24 cellular contexts compared by ENCODE assay signal in the genomic region with DNA sequence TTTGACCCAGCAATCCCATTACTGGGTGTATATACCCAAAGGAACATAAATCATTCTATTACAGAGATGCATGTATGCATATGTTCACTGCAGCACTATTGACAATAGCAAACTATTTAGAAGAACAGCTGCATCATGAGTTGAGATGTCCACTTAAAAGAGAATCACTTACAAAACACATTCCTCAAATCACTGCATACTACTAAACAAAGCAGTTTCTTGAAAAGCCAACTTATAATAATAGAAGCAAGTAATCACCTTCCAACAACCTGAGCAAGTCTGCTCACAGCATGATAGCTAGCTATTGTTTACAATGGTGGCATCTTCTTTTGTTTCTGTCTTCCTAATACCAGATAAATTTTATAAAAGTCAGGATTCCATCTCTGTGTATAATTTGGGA.
"Had no signal": no experiment of that assay in that cellular context is flagged by ENCODE, and none has a peak within 500 bp of the region (broad histone marks: within the 10 kb centered on the region; RNA-seq: fewer than 3 reads in every experiment).

No MANE protein-coding gene starts in this region.

- H3K27ac Mint-ChIP-seq: effector memory CD8-positive, alpha-beta T cell; memory B cell; mesothelial cell of epicardium; naive B cell; natural killer cell treated with Interleukin-12 subunit alpha and Interleukin-12 subunit beta and Interleukin-15 and Interleukin-18, amount 100 ng/mL, for 72 hours; progenitor cell of endocrine pancreas; stimulated activated effector memory CD8-positive, alpha-beta T cell treated with anti-CD3 and anti-CD28 coated beads, Interleukin-12 subunit alpha, Interleukin-12 subunit beta, amount 100 ng/mL, for 72 hours had no signal

- H3K4me3 Mint-ChIP-seq: effector memory CD8-positive, alpha-beta T cell; memory B cell; mesothelial cell of epicardium; naive B cell; natural killer cell treated with Interleukin-12 subunit alpha and Interleukin-12 subunit beta and Interleukin-15 and Interleukin-18, amount 100 ng/mL, for 72 hours; neural crest cell; stimulated activated effector memory CD8-positive, alpha-beta T cell treated with anti-CD3 and anti-CD28 coated beads, Interleukin-12 subunit alpha, Interleukin-12 subunit beta, amount 100 ng/mL, for 72 hours had no signal

- ATAC-seq: effector memory CD8-positive, alpha-beta T cell; left colon; left ventricle myocardium superior; lower lobe of right lung; mucosa of descending colon; natural killer cell treated with Interleukin-12 subunit alpha and Interleukin-12 subunit beta and Interleukin-15 and Interleukin-18, amount 100 ng/mL, for 72 hours; right lobe of liver; stimulated activated effector memory CD8-positive, alpha-beta T cell treated with anti-CD3 and anti-CD28 coated beads, Interleukin-12 subunit alpha, Interleukin-12 subunit beta, amount 100 ng/mL, for 72 hours had no signal

- H3K36me3 ChIP-seq: lower lobe of right lung, right lobe of liver, stomach, tibial artery, upper lobe of left lung, uterus had no signal

- H3K9me3 ChIP-seq: lower lobe of right lung, mucosa of descending colon, right lobe of liver, stomach, tibial artery, upper lobe of left lung, uterus had no signal

- H3K4me3 ChIP-seq: lower lobe of right lung, mucosa of descending colon, right lobe of liver, smooth muscle cell, stomach, tibial artery, upper lobe of left lung, uterus had no signal

- H3K79me2 ChIP-seq: parathyroid adenoma had no signal

- H3K4me1 ChIP-seq: lower lobe of right lung, parathyroid adenoma, right lobe of liver, stomach, tibial artery, upper lobe of left lung, uterus had no signal

- H3K27me3 Mint-ChIP-seq: effector memory CD8-positive, alpha-beta T cell; memory B cell; naive B cell; natural killer cell treated with Interleukin-12 subunit alpha and Interleukin-12 subunit beta and Interleukin-15 and Interleukin-18, amount 100 ng/mL, for 72 hours had no signal

- H3K27me3 ChIP-seq: right lobe of liver, stomach, tibial artery, upper lobe of left lung, uterus had no signal

- H2AFZ ChIP-seq: parathyroid adenoma had no signal

- H3K4me1 Mint-ChIP-seq: memory B cell; naive B cell; neural crest cell; stimulated activated effector memory CD8-positive, alpha-beta T cell treated with anti-CD3 and anti-CD28 coated beads, Interleukin-12 subunit alpha, Interleukin-12 subunit beta, amount 100 ng/mL, for 72 hours had no signal

- H3K4me2 ChIP-seq: smooth muscle cell had no signal

- DNase-seq: cortex of kidney; effector memory CD8-positive, alpha-beta T cell; left colon; left ventricle myocardium superior; lower lobe of right lung; mucosa of descending colon; naive B cell; right lobe of liver; stimulated activated CD4-positive, alpha-beta T cell treated with anti-CD3 and anti-CD28 coated beads, Interleukin-2, amount 100 ng/mL, for 24 hours; stimulated activated CD4-positive, alpha-beta T cell treated with anti-CD3 and anti-CD28 coated beads, Interleukin-4, amount 100 ng/mL, for 24 hours; stimulated activated naive CD4-positive, alpha-beta T cell treated with Interleukin-2 at 50 U/mL for 16 hours; stomach; tibial artery; upper lobe of left lung; uterus had no signal

- H3K9ac ChIP-seq: parathyroid adenoma had no signal

- H3K27ac ChIP-seq: lower lobe of right lung, parathyroid adenoma, right lobe of liver, stomach, tibial artery, upper lobe of left lung, uterus had no signal

- H3K36me3 Mint-ChIP-seq: memory B cell; mesothelial cell of epicardium; naive B cell; natural killer cell treated with Interleukin-12 subunit alpha and Interleukin-12 subunit beta and Interleukin-15 and Interleukin-18, amount 100 ng/mL, for 72 hours; stimulated activated effector memory CD8-positive, alpha-beta T cell treated with anti-CD3 and anti-CD28 coated beads, Interleukin-12 subunit alpha, Interleukin-12 subunit beta, amount 100 ng/mL, for 72 hours had no signal

- FAIRE-seq: frontal cortex had no signal

- H3K9me3 Mint-ChIP-seq: mesothelial cell of epicardium, neural crest cell had no signal
